1 cellular context compared by ENCODE assay signal in genomic region chr7:130309986-130310385, GRCh38.
TF ChIP-seq lines count a peak whose summit lies in the region.

No MANE protein-coding gene starts in this region.

TF ChIP-seq in GM12878, 131 proteins besides CTCF, POLR2A, EP300 and RAD21 (continued from another document):
- TF ChIP-seq RELB (IDR thresholded peaks at IDR 0.05; ENCODE audit: low read depth) (peak; percentile 36; the same call in 1 of the 2 replicates), LARP7 (IDR thresholded peaks at IDR 0.05) (no peak), SPI1 (IDR thresholded peaks at IDR 0.05; ENCODE audit: borderline replicate concordance, insufficient read depth, low read depth, low read length) (peak; percentile 74; the same call in 1 of the 2 replicates), MEF2B (IDR thresholded peaks at IDR 0.05; ENCODE audit: partially characterized antibody, poor library complexity, severe bottlenecking) (peak; percentile 74), FOXK2 (IDR thresholded peaks at IDR 0.05) (no peak), ATF7 (IDR thresholded peaks at IDR 0.05; ENCODE audit: low read depth) (peak; percentile 71), EED (IDR thresholded peaks at IDR 0.05; ENCODE audit: low read depth) (0 out of 2 replicates have a peak, but pooled peaks have one; percentile 21), TCF7 (IDR thresholded peaks at IDR 0.05; ENCODE audit: borderline replicate concordance) (peak; percentile 74; the same call in 1 of the 2 replicates), IKZF1 (conservative IDR thresholded peaks at IDR 0.05) (0 out of 2 replicates have a peak, but pooled peaks have one; percentile 16), MYB (IDR thresholded peaks at IDR 0.05; ENCODE audit: borderline replicate concordance, low read depth, low read length) (no peak), SIX5 (IDR thresholded peaks at IDR 0.05; ENCODE audit: low read depth, low read length, severe bottlenecking) (no peak), PAX8 (IDR thresholded peaks at IDR 0.05) (no peak), YBX1 (IDR thresholded peaks at IDR 0.05) (no peak), MEF2A (IDR thresholded peaks at IDR 0.05; ENCODE audit: insufficient read depth, low read depth, low read length) (no peak), TCF12 (IDR thresholded peaks at IDR 0.05; ENCODE audit: low read depth, low read length) (peak; percentile 76), FOXM1 (IDR thresholded peaks at IDR 0.05; ENCODE audit: low read depth, low read length) (peak; percentile 73; the same call in 1 of the 2 replicates), IRF4 (IDR thresholded peaks at IDR 0.05; ENCODE audit: low read depth, low read length) (0 out of 2 replicates have a peak, but pooled peaks have one; percentile 53), BRCA1 (IDR thresholded peaks at IDR 0.05; ENCODE audit: low read depth, low read length) (no peak), KDM1A (IDR thresholded peaks at IDR 0.05; ENCODE audit: borderline replicate concordance) (no peak), EGR1 (IDR thresholded peaks at IDR 0.05; ENCODE audit: borderline replicate concordance in 1 of 2, low read depth in 2 of 2, low read length in 2 of 2) (no peak), ZNF592 (IDR thresholded peaks at IDR 0.05) (no peak), CREB1 (IDR thresholded peaks at IDR 0.05; ENCODE audit: low read depth) (peak; percentile 58; the same call in 1 of the 2 replicates), ELK1 (IDR thresholded peaks at IDR 0.05; ENCODE audit: low read depth, low read length) (no peak), HCFC1 (IDR thresholded peaks at IDR 0.05; ENCODE audit: low read length) (no peak), CREM (IDR thresholded peaks at IDR 0.05; ENCODE audit: low read depth) (peak; percentile 59; the same call in 1 of the 2 replicates), PKNOX1 (IDR thresholded peaks at IDR 0.05) (no peak), USF1 (IDR thresholded peaks at IDR 0.05; ENCODE audit: borderline replicate concordance, extremely low read length, insufficient read depth, low read depth, low read length) (no peak), POLR2AphosphoS5 (IDR thresholded peaks at IDR 0.05; ENCODE audit: low read length) (no peak), MLLT1 (IDR thresholded peaks at IDR 0.05) (0 out of 2 replicates have a peak, but pooled peaks have one; percentile 40), ZNF217 (IDR thresholded peaks at IDR 0.05) (no peak), NR2C2 (IDR thresholded peaks at IDR 0.05; ENCODE audit: borderline replicate concordance, control insufficient read depth, insufficient read length, low read depth) (no peak), CHD4 (IDR thresholded peaks at IDR 0.05) (no peak), HDGF (IDR thresholded peaks at IDR 0.05) (no peak), MTA3 (IDR thresholded peaks at IDR 0.05; ENCODE audit: borderline replicate concordance, low read length) (no peak), ZBED1 (IDR thresholded peaks at IDR 0.05; ENCODE audit: borderline replicate concordance) (peak; percentile 68; the same call in 1 of the 2 replicates), RBBP5 (conservative IDR thresholded peaks at IDR 0.05) (no peak), CUX1 (IDR thresholded peaks at IDR 0.05; ENCODE audit: insufficient replicate concordance, low read depth, low read length) (peak; percentile 80), SREBF2 (IDR thresholded peaks at IDR 0.05; ENCODE audit: low read length) (no peak), POU2F2 (IDR thresholded peaks at IDR 0.05; ENCODE audit: borderline replicate concordance, low read depth, low read length) (0 out of 3 replicates have a peak, but pooled peaks have one; percentile 42), BCLAF1 (IDR thresholded peaks at IDR 0.05) (no peak), BHLHE40 (IDR thresholded peaks at IDR 0.05; ENCODE audit: borderline replicate concordance in 1 of 2, low read depth in 2 of 2, low read length in 1 of 2) (peak; percentile 97)
TF ChIP-seq in GM12878: peak in this region for 34.
